Comparison of ENCODE assay signal across 8 cellular contexts in genomic region chr9:127049044-127049443, GRCh38.
A peak's percentile ranks its signal among the peaks of the same experiment; 100 is the strongest.
DNase-seq lines count a peak whose midpoint lies in the region; ATAC-seq and TF ChIP-seq lines count a peak whose summit lies in the region.

No MANE protein-coding gene starts in this region.

- H3K4me1 Mint-ChIP-seq in activated CD4-positive, alpha-beta T cell treated with anti-CD3 and anti-CD28 coated beads, Interleukin-2, amount 10 ng/mL, durations not matched to agents 7 days and 5 days = peaks cover 38% of the 10 kb centered on the region
- H3K4me1 Mint-ChIP-seq in stimulated activated memory B cell treated with anti-CD40 and anti-IgM and Interleukin-4, amounts not matched to agents 10 μg/mL and 1 μg/mL and 100 μg/mL, for 72 hours = peaks cover 21% of the 10 kb centered on the region

- peak; percentile 85 for DNase-seq in HPDE6-E6E7 (ENCODE audit: extremely low spot score)
- peak; percentile 54 for DNase-seq in activated CD4-positive, alpha-beta T cell treated with anti-CD3 and anti-CD28 coated beads, Interleukin-2, amount 10 ng/mL, durations not matched to agents 7 days and 5 days
- DNase-seq in glomerular endothelial cell (ENCODE audit: extremely low read depth, low read depth, low spot score) = peak; percentile 95
- DNase-seq in NCI-H524 treated with DMSO at 0.1 percent for 48 hours (lab: John Stamatoyannopoulos, UW) = no peak

- H3K36me3 Mint-ChIP-seq in activated CD4-positive, alpha-beta T cell treated with anti-CD3 and anti-CD28 coated beads, Interleukin-2, amount 10 ng/mL, durations not matched to agents 7 days and 5 days (ENCODE audit: low read depth) = no peaks in the 10 kb centered on the region
- H3K36me3 Mint-ChIP-seq in stimulated activated memory B cell treated with anti-CD40 and anti-IgM and Interleukin-4, amounts not matched to agents 10 μg/mL and 1 μg/mL and 100 μg/mL, for 72 hours = peaks cover 7% of the 10 kb centered on the region

- POLR2A ChIA-PET in activated CD4-positive, alpha-beta T cell treated with anti-CD3 and anti-CD28 coated beads, Interleukin-2, amount 10 ng/mL, durations not matched to agents 7 days and 5 days (lab: Charles Lee) = no interaction called here

- ATAC-seq in stimulated activated memory B cell treated with anti-CD40 and anti-IgM and Interleukin-4, amounts not matched to agents 10 μg/mL and 1 μg/mL and 100 μg/mL, for 72 hours = peak; percentile 67
- ATAC-seq in GM21515 (IDR thresholded peaks at IDR 0.05; ENCODE audit: unreplicated experiment) (no peak), GM18873 (IDR thresholded peaks at IDR 0.05; ENCODE audit: low FRiP score, unreplicated experiment) (no peak)

- CTCF ChIA-PET in activated CD4-positive, alpha-beta T cell treated with anti-CD3 and anti-CD28 coated beads, Interleukin-2, amount 10 ng/mL, durations not matched to agents 7 days and 5 days (lab: Charles Lee) = interaction anchor here (0.8 to 1.6 kb wide), 4 partner anchors 10 to 344 kb away, joined by 3 to 5 read pairs (median 3); no protein-coding TSS in a partner anchor

- no peaks in the 10 kb centered on the region for H3K9me3 Mint-ChIP-seq in activated CD4-positive, alpha-beta T cell treated with anti-CD3 and anti-CD28 coated beads, Interleukin-2, amount 10 ng/mL, durations not matched to agents 7 days and 5 days
- H3K9me3 Mint-ChIP-seq in stimulated activated memory B cell treated with anti-CD40 and anti-IgM and Interleukin-4, amounts not matched to agents 10 μg/mL and 1 μg/mL and 100 μg/mL, for 72 hours = no peaks in the 10 kb centered on the region

- TF ChIP-seq CTCF in GM12873 (IDR thresholded peaks at IDR 0.05; ENCODE audit: insufficient read depth, low read depth, low read length, missing control alignments) = peak; percentile 19

- peak overlapping the region; percentile 82 for H3K27ac Mint-ChIP-seq in activated CD4-positive, alpha-beta T cell treated with anti-CD3 and anti-CD28 coated beads, Interleukin-2, amount 10 ng/mL, durations not matched to agents 7 days and 5 days
- H3K27ac Mint-ChIP-seq in stimulated activated memory B cell treated with anti-CD40 and anti-IgM and Interleukin-4, amounts not matched to agents 10 μg/mL and 1 μg/mL and 100 μg/mL, for 72 hours = no peak overlapping the region

- peak overlapping the region; percentile 60 for H3K4me3 Mint-ChIP-seq in activated CD4-positive, alpha-beta T cell treated with anti-CD3 and anti-CD28 coated beads, Interleukin-2, amount 10 ng/mL, durations not matched to agents 7 days and 5 days
- no peak overlapping the region for H3K4me3 Mint-ChIP-seq in stimulated activated memory B cell treated with anti-CD40 and anti-IgM and Interleukin-4, amounts not matched to agents 10 μg/mL and 1 μg/mL and 100 μg/mL, for 72 hours

- H3K27me3 Mint-ChIP-seq in activated CD4-positive, alpha-beta T cell treated with anti-CD3 and anti-CD28 coated beads, Interleukin-2, amount 10 ng/mL, durations not matched to agents 7 days and 5 days = peaks cover 6% of the 10 kb centered on the region
- no peaks in the 10 kb centered on the region for H3K27me3 Mint-ChIP-seq in stimulated activated memory B cell treated with anti-CD40 and anti-IgM and Interleukin-4, amounts not matched to agents 10 μg/mL and 1 μg/mL and 100 μg/mL, for 72 hours
